Comparison of ENCODE assay signal across 38 cellular contexts in genomic region chr1:240423525-240423924, GRCh38.
"Had no signal": no experiment of that assay in that cellular context is flagged by ENCODE, and none has a peak within 500 bp of the region (broad histone marks: within the 10 kb centered on the region; RNA-seq: fewer than 3 reads in every experiment).

No MANE protein-coding gene starts in this region.

- H3K4me1 Mint-ChIP-seq: activated B cell treated with CpG ODN at 0.5 μM for 24 hours; activated CD4-positive, alpha-beta T cell treated with anti-CD3 and anti-CD28 coated beads, Interleukin-2, amount 10 ng/mL, durations not matched to agents 24 days and 14 days; activated CD8-positive, alpha-beta memory T cell treated with anti-CD3 and anti-CD28 coated beads, Interleukin-2, amount 10 ng/mL, durations not matched to agents 7 days and 5 days; activated naive CD4-positive, alpha-beta T cell treated with anti-CD3 and anti-CD28 coated beads, Interleukin-2, amount 10 ng/mL, durations not matched to agents 7 days and 5 days; activated naive CD4-positive, alpha-beta T cell treated with anti-CD3 and anti-CD28 coated beads, Interleukin-2, amount 50 U/mL, for 24 hours; activated naive CD8-positive, alpha-beta T cell treated with anti-CD3 and anti-CD28 coated beads, Interleukin-2, amount 10 ng/mL, durations not matched to agents 7 days and 5 days; activated naive CD8-positive, alpha-beta T cell treated with anti-CD3 and anti-CD28 coated beads, Interleukin-2, amount 50 U/mL, for 24 hours; brain; central memory CD8-positive, alpha-beta T cell had no signal

- H3K27me3 Mint-ChIP-seq: activated B cell treated with CpG ODN at 0.5 μM for 24 hours; activated CD4-positive, alpha-beta memory T cell treated with anti-CD3 and anti-CD28 coated beads for 36 hours; activated CD4-positive, alpha-beta T cell treated with anti-CD3 and anti-CD28 coated beads, Interleukin-2, amount 10 ng/mL, durations not matched to agents 24 days and 14 days; activated CD8-positive, alpha-beta memory T cell treated with anti-CD3 and anti-CD28 coated beads, Interleukin-2, amount 10 ng/mL, durations not matched to agents 7 days and 5 days; activated naive CD4-positive, alpha-beta T cell treated with anti-CD3 and anti-CD28 coated beads, Interleukin-2, amount 10 ng/mL, durations not matched to agents 7 days and 5 days; activated naive CD8-positive, alpha-beta T cell; activated naive CD8-positive, alpha-beta T cell treated with anti-CD3 and anti-CD28 coated beads, Interleukin-2, amount 50 U/mL, for 24 hours; activated T-cell treated with anti-CD3 and anti-CD28 coated beads, Interleukin-2, amount 50 U/mL, for 24 hours; brain; central memory CD8-positive, alpha-beta T cell had no signal

- H3K9me3 ChIP-seq: ascending aorta had no signal

- H3K4me1 ChIP-seq: ascending aorta had no signal

- H3K4me3 Mint-ChIP-seq: activated B cell treated with CpG ODN at 0.5 μM for 24 hours; activated CD4-positive, alpha-beta memory T cell treated with anti-CD3 and anti-CD28 coated beads for 36 hours; activated CD4-positive, alpha-beta T cell treated with anti-CD3 and anti-CD28 coated beads, Interleukin-2, amount 10 ng/mL, durations not matched to agents 24 days and 14 days; activated CD8-positive, alpha-beta memory T cell treated with anti-CD3 and anti-CD28 coated beads, Interleukin-2, amount 10 ng/mL, durations not matched to agents 7 days and 5 days; activated CD8-positive, alpha-beta T cell treated with anti-CD3 and anti-CD28 coated beads, Interleukin-2, amount 10 ng/mL, durations not matched to agents 7 days and 5 days; activated naive CD4-positive, alpha-beta T cell treated with anti-CD3 and anti-CD28 coated beads, Interleukin-2, amount 10 ng/mL, durations not matched to agents 7 days and 5 days; activated naive CD4-positive, alpha-beta T cell treated with anti-CD3 and anti-CD28 coated beads, Interleukin-2, amount 50 U/mL, for 24 hours; activated naive CD8-positive, alpha-beta T cell; activated naive CD8-positive, alpha-beta T cell treated with anti-CD3 and anti-CD28 coated beads, Interleukin-2, amount 10 ng/mL, durations not matched to agents 7 days and 5 days; activated naive CD8-positive, alpha-beta T cell treated with anti-CD3 and anti-CD28 coated beads, Interleukin-2, amount 50 U/mL, for 24 hours; activated T-cell treated with anti-CD3 and anti-CD28 coated beads, Interleukin-2, amount 50 U/mL, for 24 hours; brain; central memory CD8-positive, alpha-beta T cell; T-helper 1 cell treated with Interleukin-12 subunit alpha and Interleukin-12 subunit beta and Interleukin-4 antibody, amounts not matched to agents 30 μg/mL and 1 μg/mL, for 36 hours; T-helper 2 cell treated with Interferon-gamma antibody and Interleukin-4, amounts not matched to agents 5 μg/mL and 100 μg/mL, for 36 hours had no signal

- FAIRE-seq: bronchial epithelial cell, TTC549 had no signal

- H3K36me3 Mint-ChIP-seq: activated CD4-positive, alpha-beta memory T cell treated with anti-CD3 and anti-CD28 coated beads for 36 hours; activated CD8-positive, alpha-beta memory T cell treated with anti-CD3 and anti-CD28 coated beads, Interleukin-2, amount 10 ng/mL, durations not matched to agents 7 days and 5 days; activated naive CD4-positive, alpha-beta T cell treated with anti-CD3 and anti-CD28 coated beads, Interleukin-2, amount 10 ng/mL, durations not matched to agents 7 days and 5 days; activated naive CD8-positive, alpha-beta T cell; activated naive CD8-positive, alpha-beta T cell treated with anti-CD3 and anti-CD28 coated beads, Interleukin-2, amount 10 ng/mL, durations not matched to agents 7 days and 5 days had no signal

- H3K4me3 ChIP-seq: ascending aorta, cardiac muscle cell had no signal

- H3K27ac ChIP-seq: ascending aorta, cardiac muscle cell, VCaP had no signal

- H3K36me3 ChIP-seq: ascending aorta, cardiac muscle cell had no signal

- H3K9me3 Mint-ChIP-seq: activated B cell treated with CpG ODN at 0.5 μM for 24 hours; activated CD4-positive, alpha-beta memory T cell treated with anti-CD3 and anti-CD28 coated beads for 36 hours; activated naive CD4-positive, alpha-beta T cell treated with anti-CD3 and anti-CD28 coated beads, Interleukin-2, amount 10 ng/mL, durations not matched to agents 7 days and 5 days; activated naive CD4-positive, alpha-beta T cell treated with anti-CD3 and anti-CD28 coated beads, Interleukin-2, amount 50 U/mL, for 24 hours; activated T-cell treated with anti-CD3 and anti-CD28 coated beads, Interleukin-2, amount 50 U/mL, for 24 hours had no signal

- H3K27ac Mint-ChIP-seq: activated B cell treated with CpG ODN at 0.5 μM for 24 hours; activated CD4-positive, alpha-beta memory T cell treated with anti-CD3 and anti-CD28 coated beads for 36 hours; activated CD4-positive, alpha-beta T cell treated with anti-CD3 and anti-CD28 coated beads, Interleukin-2, amount 10 ng/mL, durations not matched to agents 24 days and 14 days; activated CD8-positive, alpha-beta memory T cell treated with anti-CD3 and anti-CD28 coated beads, Interleukin-2, amount 10 ng/mL, durations not matched to agents 7 days and 5 days; activated CD8-positive, alpha-beta T cell treated with anti-CD3 and anti-CD28 coated beads, Interleukin-2, amount 10 ng/mL, durations not matched to agents 7 days and 5 days; activated naive CD4-positive, alpha-beta T cell treated with anti-CD3 and anti-CD28 coated beads, Interleukin-2, amount 10 ng/mL, durations not matched to agents 7 days and 5 days; activated naive CD4-positive, alpha-beta T cell treated with anti-CD3 and anti-CD28 coated beads, Interleukin-2, amount 50 U/mL, for 24 hours; activated naive CD8-positive, alpha-beta T cell; activated naive CD8-positive, alpha-beta T cell treated with anti-CD3 and anti-CD28 coated beads, Interleukin-2, amount 10 ng/mL, durations not matched to agents 7 days and 5 days; activated naive CD8-positive, alpha-beta T cell treated with anti-CD3 and anti-CD28 coated beads, Interleukin-2, amount 50 U/mL, for 24 hours; activated T-cell treated with anti-CD3 and anti-CD28 coated beads, Interleukin-2, amount 50 U/mL, for 24 hours; activated T-helper 2 cell treated with anti-CD3 and anti-CD28 coated beads, Interferon-gamma antibody, Interleukin-2, Interleukin-4, amounts not matched to agents 10 μg/mL and 5 μg/mL and 100 μg/mL, durations not matched to agents 14 hours and 24 hours and 36 hours; brain; T-helper 1 cell treated with Interleukin-12 subunit alpha and Interleukin-12 subunit beta and Interleukin-4 antibody, amounts not matched to agents 30 μg/mL and 1 μg/mL, for 36 hours; T-helper 2 cell treated with Interferon-gamma antibody and Interleukin-4, amounts not matched to agents 5 μg/mL and 100 μg/mL, for 36 hours had no signal

- ATAC-seq: activated CD8-positive, alpha-beta memory T cell treated with anti-CD3 and anti-CD28 coated beads, Interleukin-2, amount 10 ng/mL, durations not matched to agents 7 days and 5 days; activated CD8-positive, alpha-beta T cell treated with anti-CD3 and anti-CD28 coated beads, Interleukin-2, amount 10 ng/mL, durations not matched to agents 7 days and 5 days; activated naive CD8-positive, alpha-beta T cell treated with anti-CD3 and anti-CD28 coated beads, Interleukin-2, amount 50 U/mL, for 24 hours had no signal

- H3K27me3 ChIP-seq: ascending aorta, cardiac muscle cell had no signal

- DNase-seq: activated B cell treated with CpG ODN at 0.5 μM for 24 hours; activated CD4-positive, alpha-beta memory T cell treated with anti-CD3 and anti-CD28 coated beads for 36 hours; activated CD4-positive, alpha-beta T cell treated with anti-CD3 and anti-CD28 coated beads for 4 hours; activated CD4-positive, alpha-beta T cell treated with anti-CD3 and anti-CD28 coated beads, Interleukin-2, amount 10 ng/mL, durations not matched to agents 24 days and 14 days; activated CD4-positive, alpha-beta T cell treated with anti-CD3 and anti-CD28 coated beads, Interleukin-2, amount 50 U/mL, for 1 hour; activated CD4-positive, alpha-beta T cell treated with anti-CD3 and anti-CD28 coated beads, Interleukin-2, amount 50 U/mL, for 4 hours; activated CD4-positive, CD25-positive, alpha-beta regulatory T cell treated with anti-CD3 and anti-CD28 coated beads, Interleukin-2, amount 50 U/mL, for 72 hours; activated CD8-positive, alpha-beta memory T cell treated with anti-CD3 and anti-CD28 coated beads for 24 hours; activated CD8-positive, alpha-beta memory T cell treated with anti-CD3 and anti-CD28 coated beads, Interleukin-2, amount 10 ng/mL, durations not matched to agents 7 days and 5 days; activated CD8-positive, alpha-beta memory T cell treated with anti-CD3 and anti-CD28 coated beads, Interleukin-2, amount 50 U/mL, for 48 hours; activated CD8-positive, alpha-beta T cell treated with anti-CD3 and anti-CD28 coated beads, Interleukin-2, amount 10 ng/mL, durations not matched to agents 7 days and 5 days; activated effector memory CD4-positive, alpha-beta T cell treated with Interleukin-2 at 50 U/mL for 16 hours; activated gamma-delta T cell; activated naive CD4-positive, alpha-beta T cell treated with anti-CD3 and anti-CD28 coated beads, Interleukin-2, amount 10 ng/mL, durations not matched to agents 7 days and 5 days; activated naive CD4-positive, alpha-beta T cell treated with Interleukin-2 at 50 U/mL for 16 hours; activated naive CD8-positive, alpha-beta T cell treated with anti-CD3 and anti-CD28 coated beads, Interleukin-2, amount 10 ng/mL, durations not matched to agents 7 days and 5 days; activated naive CD8-positive, alpha-beta T cell treated with anti-CD3 and anti-CD28 coated beads, Interleukin-2, amount 50 U/mL, for 24 hours; activated T-cell treated with anti-CD3 and anti-CD28 coated beads, Interleukin-2, amount 50 U/mL, for 24 hours; activated T-cell treated with anti-CD3 and anti-CD28 coated beads, Interleukin-2, amount 50 U/mL, for 48 hours; amygdala; anterior cingulate cortex; caudate nucleus; cerebellar nuclear complex; T-helper 1 cell; T-helper 2 cell; T-helper 9 cell had no signal
